ENCODE assay signal across 13 cellular contexts in the genomic region with DNA sequence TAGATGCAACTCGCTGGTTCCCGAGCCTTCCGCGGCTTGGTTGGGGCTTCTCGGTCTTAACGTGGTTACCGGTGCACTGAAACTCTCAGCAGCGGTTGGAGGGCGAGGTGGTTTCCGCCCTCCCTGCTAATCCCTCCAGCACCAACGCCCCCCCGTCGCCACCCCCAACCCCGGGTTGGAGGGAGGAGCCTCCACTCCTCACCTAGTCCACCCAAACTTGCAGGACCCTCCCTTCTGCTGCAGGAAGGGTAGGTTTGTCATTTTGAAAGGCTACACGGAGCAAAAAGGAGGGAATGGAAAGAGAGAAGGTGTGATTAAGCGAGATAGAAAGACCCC.
DNase-seq lines count a peak whose midpoint lies in the region; ATAC-seq, FAIRE-seq and TF ChIP-seq lines count a peak whose summit lies in the region.
"Had no signal": no experiment of that assay in that cellular context is flagged by ENCODE, and none has a peak within 500 bp of the region (broad histone marks: within the 10 kb centered on the region; RNA-seq: fewer than 3 reads in every experiment).

No MANE protein-coding gene starts in this region.

- TF ChIP-seq POLR2A in endothelial cell of umbilical vein (IDR thresholded peaks at IDR 0.05; ENCODE audit: low read depth, low read length) = no peak
- no peak for TF ChIP-seq POLR2A in lower leg skin (IDR thresholded peaks at IDR 0.05)

- H2AFZ ChIP-seq in endothelial cell of umbilical vein (ENCODE audit: low read depth, low read length) = no peak overlapping the region

- no peak overlapping the region for H3K4me2 ChIP-seq in endothelial cell of umbilical vein (ENCODE audit: insufficient read depth, low read length)

- 3 to 5% methylated on average over 15 to 16 of the region's 16 CpGs for WGBS in lower leg skin, 2 donors

- H3K27me3 ChIP-seq in left ventricle myocardium inferior (ENCODE audit: low read depth) (peaks cover 97% of the 10 kb centered on the region), endothelial cell of umbilical vein (ENCODE audit: control insufficient read depth in 2 of 2, insufficient read depth in 2 of 2, low read length in 2 of 2) (peaks cover 34 to 64% of the 10 kb centered on the region in 2 experiments)

- no peaks in the 10 kb centered on the region for H4K20me1 ChIP-seq in endothelial cell of umbilical vein (replicated peaks; ENCODE audit: control insufficient read depth, extremely low read depth, insufficient read depth, low read length)

- FAIRE-seq in endothelial cell of umbilical vein (lab: Jason Lieb, UNC) = no peak
- FAIRE-seq: GM18507, urothelium cell line had no signal

- CTCF ChIA-PET in endothelial cell of umbilical vein (lab: Charles Lee) = no interaction called here
- CTCF ChIA-PET in activated CD4-positive, alpha-beta T cell treated with anti-CD3 and anti-CD28 coated beads for 36 hours (lab: Charles Lee) = interaction anchor here (0.6 kb wide), 1 partner anchor 773 kb away, joined by 3 read pairs; no protein-coding TSS in a partner anchor

- TF ChIP-seq CTCF in left ventricle myocardium inferior (IDR thresholded peaks at IDR 0.05; ENCODE audit: borderline replicate concordance) = no peak
- TF ChIP-seq CTCF in endothelial cell of umbilical vein (IDR thresholded peaks at IDR 0.05; ENCODE audit: extremely low read depth in 1 of 2, insufficient read depth in 1 of 2, low read depth in 1 of 2, low read length in 2 of 2) = no peak
- TF ChIP-seq CTCF in lower leg skin (IDR thresholded peaks at IDR 0.05) = no peak

- H3K9me3 Mint-ChIP-seq in activated CD4-positive, alpha-beta T cell treated with anti-CD3 and anti-CD28 coated beads for 36 hours (ENCODE audit: low read depth) = no peaks in the 10 kb centered on the region

- H3K4me3 Mint-ChIP-seq in activated CD4-positive, alpha-beta T cell treated with anti-CD3 and anti-CD28 coated beads for 36 hours = no peak overlapping the region

- H3K36me3 ChIP-seq in left ventricle myocardium inferior (no peaks in the 10 kb centered on the region), endothelial cell of umbilical vein (ENCODE audit: control insufficient read depth in 2 of 2, extremely low read depth in 1 of 2, insufficient read depth in 2 of 2, low read length in 2 of 2) (no peaks in the 10 kb centered on the region)
- H3K36me3 ChIP-seq: gastroesophageal sphincter had no signal

- H3K9ac ChIP-seq in endothelial cell of umbilical vein (replicated peaks; ENCODE audit: extremely low read depth, insufficient read depth, low read length) = no peak overlapping the region

- H3K27ac ChIP-seq in left ventricle myocardium inferior (replicated peaks) = no peak overlapping the region
- no peak overlapping the region for H3K27ac ChIP-seq in endothelial cell of umbilical vein (ENCODE audit: insufficient read depth, low read depth, low read length)
- H3K27ac ChIP-seq: gastroesophageal sphincter had no signal

- H3K4me3 ChIP-seq in left ventricle myocardium inferior = peak overlapping the region; percentile 67
- no peak overlapping the region for H3K4me3 ChIP-seq in endothelial cell of umbilical vein (replicated peaks in 1 of 3; ENCODE audit: insufficient read depth in 1 of 3, low read depth in 1 of 3, low read length in 3 of 3)
- H3K4me3 ChIP-seq in lower leg skin (ENCODE audit: low read depth, poor library complexity, severe bottlenecking) = no peak overlapping the region

- BruUV-seq in endothelial cell of umbilical vein (replicated peaks; lab: Mats Ljungman, UMichigan) = no TSS peak

- H3K4me1 Mint-ChIP-seq in activated CD4-positive, alpha-beta T cell treated with anti-CD3 and anti-CD28 coated beads for 36 hours = no peaks in the 10 kb centered on the region

- H3K27me3 Mint-ChIP-seq in activated CD4-positive, alpha-beta T cell treated with anti-CD3 and anti-CD28 coated beads for 36 hours = peaks cover 51% of the 10 kb centered on the region

- POLR2A ChIA-PET in endothelial cell of umbilical vein (lab: Charles Lee) = no interaction called here
- POLR2A ChIA-PET in activated CD4-positive, alpha-beta T cell treated with anti-CD3 and anti-CD28 coated beads for 36 hours (lab: Charles Lee) = no interaction called here

- H3K9me3 ChIP-seq in left ventricle myocardium inferior (replicated peaks) (no peaks in the 10 kb centered on the region), endothelial cell of umbilical vein (replicated peaks; ENCODE audit: control insufficient read depth, insufficient read depth, low read length) (no peaks in the 10 kb centered on the region)
- H3K9me3 ChIP-seq: gastroesophageal sphincter had no signal

- H3K4me1 ChIP-seq in left ventricle myocardium inferior (peaks cover 31% of the 10 kb centered on the region), endothelial cell of umbilical vein (ENCODE audit: control insufficient read depth, extremely low read depth, insufficient read depth, low read length) (no peaks in the 10 kb centered on the region)

- H3K36me3 Mint-ChIP-seq in activated CD4-positive, alpha-beta T cell treated with anti-CD3 and anti-CD28 coated beads for 36 hours (ENCODE audit: low read depth) = no peaks in the 10 kb centered on the region

- no peak for DNase-seq in left ventricle myocardium inferior
- no peak for DNase-seq in Right ventricle myocardium inferior (ENCODE audit: missing footprints)
- DNase-seq in NCI-H2171 treated with DMSO at 0.1 percent for 48 hours (lab: John Stamatoyannopoulos, UW) = peak; percentile 71
- DNase-seq in endothelial cell of umbilical vein (ENCODE audit: low read depth, low spot score) = no peak
- no peak for DNase-seq in activated CD4-positive, alpha-beta T cell treated with anti-CD3 and anti-CD28 coated beads for 36 hours
- DNase-seq in pons (ENCODE audit: low spot score) = no peak
- no peak for DNase-seq in lower leg skin (ENCODE audit: low spot score in 2 of 2)
- DNase-seq: left ventricle myocardium superior, NCI-H226 had no signal

- intact Hi-C loops in left ventricle myocardium inferior (cut with micrococcal nuclease) (loop anchor here (10.0 kb wide), 1 partner anchor 123 kb away; no protein-coding TSS in a partner anchor), Right ventricle myocardium inferior (cut with DNase I) (loop anchor here (5.0 kb wide), 1 partner anchor 130 kb away; no protein-coding TSS in a partner anchor), endothelial cell of umbilical vein (cut with micrococcal nuclease) (loop anchor here (5.0 kb wide), 1 partner anchor 405 kb away; no protein-coding TSS in a partner anchor), lower leg skin (cut with DNase I; ENCODE audit: low total_unique reads) (no loop called here)
- intact Hi-C loops in activated CD4-positive, alpha-beta T cell treated with anti-CD3 and anti-CD28 coated beads for 36 hours (cut with DNase I, micrococcal nuclease) = loop anchor here in 1 of 2 experiments (10.0 kb wide), 1 partner anchor 403 kb away; no protein-coding TSS in a partner anchor

- no peaks in the 10 kb centered on the region for H3K79me2 ChIP-seq in endothelial cell of umbilical vein (ENCODE audit: control insufficient read depth, insufficient read depth, low read length)

- no peaks in the 10 kb centered on the region for H3K9me1 ChIP-seq in endothelial cell of umbilical vein (replicated peaks; ENCODE audit: control insufficient read depth, extremely low read depth, insufficient read depth, low read length)

- no peak for ATAC-seq in Right ventricle myocardium inferior
- ATAC-seq in activated CD4-positive, alpha-beta T cell treated with anti-CD3 and anti-CD28 coated beads for 36 hours = no peak
- ATAC-seq in HG02840 (IDR thresholded peaks at IDR 0.05; ENCODE audit: low FRiP score, unreplicated experiment) = no peak
- ATAC-seq: gastroesophageal sphincter had no signal

- no peak overlapping the region for H3K27ac Mint-ChIP-seq in activated CD4-positive, alpha-beta T cell treated with anti-CD3 and anti-CD28 coated beads for 36 hours

- dilution Hi-C loops in endothelial cell of umbilical vein (cut with MboI; ENCODE audit: extremely low pct_ligation_motif_present, low sequenced_read_pairs) = no loop called here

TF ChIP-seq in endothelial cell of umbilical vein, 7 proteins besides CTCF, POLR2A, EP300 and RAD21:
- TF ChIP-seq EZH2 (IDR thresholded peaks at IDR 0.05; ENCODE audit: borderline replicate concordance, low read depth, low read length, severe bottlenecking) = peak; percentile 41
- TF ChIP-seq GATA2 (IDR thresholded peaks at IDR 0.05; ENCODE audit: insufficient read depth, insufficient read length, low read depth, low read length) = no peak
